Comparison of ENCODE assay signal across 22 cellular contexts in genomic region chrX:139192386-139192961, GRCh38.
"Had no signal": no experiment of that assay in that cellular context is flagged by ENCODE, and none has a peak within 500 bp of the region (broad histone marks: within the 10 kb centered on the region; RNA-seq: fewer than 3 reads in every experiment).

No MANE protein-coding gene starts in this region.

- H3K4me1 Mint-ChIP-seq: activated naive CD4-positive, alpha-beta T cell treated with anti-CD3 and anti-CD28 coated beads, Interleukin-2, amount 50 U/mL, for 24 hours had no signal

- H3K9me3 ChIP-seq: esophagus muscularis mucosa, heart left ventricle, lower lobe of right lung, neutrophil, pancreas, tibial nerve had no signal

- H3K4me1 ChIP-seq: lower lobe of right lung, pancreas, tibial nerve had no signal

- H3K4me3 Mint-ChIP-seq: activated CD8-positive, alpha-beta T cell treated with anti-CD3 and anti-CD28 coated beads, Interleukin-2, amount 10 ng/mL, durations not matched to agents 7 days and 5 days; activated naive CD4-positive, alpha-beta T cell treated with anti-CD3 and anti-CD28 coated beads, Interleukin-2, amount 50 U/mL, for 24 hours; activated T-helper 1 cell treated with anti-CD3 and anti-CD28 coated beads, Interleukin-12 subunit alpha, Interleukin-12 subunit beta, Interleukin-2, Interleukin-4 antibody, amounts not matched to agents 30 ng/mL and 10 ng/mL and 1 ng/mL, durations not matched to agents 14 hours and 24 hours and 36 hours; natural killer cell; stimulated activated naive CD8-positive, alpha-beta T cell treated with anti-CD3 and anti-CD28 coated beads, Interleukin-15, Interleukin-2, amounts not matched to agents 100 ng/mL and 50 ng/mL, for 24 hours; T-helper 2 cell treated with Interferon-gamma antibody and Interleukin-4, amounts not matched to agents 5 μg/mL and 100 μg/mL, for 36 hours had no signal

- H3K36me3 ChIP-seq: esophagus muscularis mucosa, heart left ventricle, lower lobe of right lung, neutrophil, pancreas, tibial nerve had no signal

- DNase-seq: activated CD4-positive, alpha-beta T cell treated with anti-CD3 and anti-CD28 coated beads for 1 hour; activated CD4-positive, alpha-beta T cell treated with anti-CD3 and anti-CD28 coated beads, Interleukin-2, amount 50 U/mL, for 1 hour; activated CD8-positive, alpha-beta T cell treated with anti-CD3 and anti-CD28 coated beads, Interleukin-2, amount 10 ng/mL, durations not matched to agents 7 days and 5 days; activated gamma-delta T cell; anterior cingulate cortex; central memory CD4-positive, alpha-beta T cell; effector memory CD4-positive, alpha-beta T cell; heart left ventricle; islet precursor cell; lower lobe of right lung; natural killer cell; pancreas; right cardiac atrium; stimulated activated CD4-positive, alpha-beta T cell treated with anti-CD3 and anti-CD28 coated beads, Interleukin-1b, Interleukin-23, amount 100 ng/mL, for 48 hours had no signal

- H3K36me3 Mint-ChIP-seq: activated naive CD4-positive, alpha-beta T cell treated with anti-CD3 and anti-CD28 coated beads, Interleukin-2, amount 50 U/mL, for 24 hours; natural killer cell had no signal

- H3K4me3 ChIP-seq: esophagus muscularis mucosa, heart left ventricle, lower lobe of right lung, pancreas, skin epidermis, tibial nerve had no signal

- ATAC-seq: activated CD8-positive, alpha-beta T cell treated with anti-CD3 and anti-CD28 coated beads, Interleukin-2, amount 10 ng/mL, durations not matched to agents 7 days and 5 days; heart left ventricle; lower lobe of right lung; natural killer cell; pancreas; right cardiac atrium had no signal

- H3K27ac Mint-ChIP-seq: activated CD8-positive, alpha-beta T cell treated with anti-CD3 and anti-CD28 coated beads, Interleukin-2, amount 10 ng/mL, durations not matched to agents 7 days and 5 days; activated naive CD4-positive, alpha-beta T cell treated with anti-CD3 and anti-CD28 coated beads, Interleukin-2, amount 50 U/mL, for 24 hours; activated T-helper 1 cell treated with anti-CD3 and anti-CD28 coated beads, Interleukin-12 subunit alpha, Interleukin-12 subunit beta, Interleukin-2, Interleukin-4 antibody, amounts not matched to agents 30 ng/mL and 10 ng/mL and 1 ng/mL, durations not matched to agents 14 hours and 24 hours and 36 hours; natural killer cell; stimulated activated naive CD8-positive, alpha-beta T cell treated with anti-CD3 and anti-CD28 coated beads, Interleukin-15, Interleukin-2, amounts not matched to agents 100 ng/mL and 50 ng/mL, for 24 hours; T-helper 2 cell treated with Interferon-gamma antibody and Interleukin-4, amounts not matched to agents 5 μg/mL and 100 μg/mL, for 36 hours had no signal

- H3K9me3 Mint-ChIP-seq: activated naive CD4-positive, alpha-beta T cell treated with anti-CD3 and anti-CD28 coated beads, Interleukin-2, amount 50 U/mL, for 24 hours; activated T-helper 1 cell treated with anti-CD3 and anti-CD28 coated beads, Interleukin-12 subunit alpha, Interleukin-12 subunit beta, Interleukin-2, Interleukin-4 antibody, amounts not matched to agents 30 ng/mL and 10 ng/mL and 1 ng/mL, durations not matched to agents 14 hours and 24 hours and 36 hours; natural killer cell; stimulated activated naive CD8-positive, alpha-beta T cell treated with anti-CD3 and anti-CD28 coated beads, Interleukin-15, Interleukin-2, amounts not matched to agents 100 ng/mL and 50 ng/mL, for 24 hours; T-helper 2 cell treated with Interferon-gamma antibody and Interleukin-4, amounts not matched to agents 5 μg/mL and 100 μg/mL, for 36 hours had no signal

- H3K27ac ChIP-seq: esophagus muscularis mucosa, heart left ventricle, lower lobe of right lung, neutrophil, pancreas, skin epidermis, tibial nerve had no signal
